Comparison of ENCODE assay signal across 19 cellular contexts in genomic region chr20:53322651-53323050, GRCh38.
A peak's percentile ranks its signal among the peaks of the same experiment; 100 is the strongest.
DNase-seq lines count a peak whose midpoint lies in the region; ATAC-seq and TF ChIP-seq lines count a peak whose summit lies in the region.
"Had no signal": no experiment of that assay in that cellular context is flagged by ENCODE, and none has a peak within 500 bp of the region (broad histone marks: within the 10 kb centered on the region; RNA-seq: fewer than 3 reads in every experiment).

No MANE protein-coding gene starts in this region.

- no peak for TF ChIP-seq CTCF in heart left ventricle (IDR thresholded peaks at IDR 0.05)

- no peak for TF ChIP-seq POLR2A in heart left ventricle (IDR thresholded peaks at IDR 0.05)

- CTCF ChIA-PET in CD4-positive, alpha-beta memory T cell (lab: Charles Lee; ENCODE audit: partially characterized antibody) = no interaction called here
- CTCF ChIA-PET in T-cell (lab: Charles Lee) = interaction anchor here in 1 of 2 donors (0.6 kb wide), 1 partner anchor 166 kb away, joined by 9 read pairs; no protein-coding TSS in a partner anchor
- CTCF ChIA-PET in naive thymus-derived CD4-positive, alpha-beta T cell (lab: Charles Lee) = no interaction called here

- ATAC-seq in T-cell (replicated peaks in 1 of 4) (peak in 3 of 4 experiments; percentile 53 to 72 (median 62)), HG03460 (IDR thresholded peaks at IDR 0.05; ENCODE audit: unreplicated experiment) (no peak), heart left ventricle (no peak), GM21360 (IDR thresholded peaks at IDR 0.05; ENCODE audit: unreplicated experiment) (no peak)
- no peak for ATAC-seq in activated T-cell treated with anti-CD3 and anti-CD28 coated beads, Interleukin-2, amount 50 U/mL, for 4 hours
- peak; percentile 71 for ATAC-seq in naive thymus-derived CD4-positive, alpha-beta T cell
- ATAC-seq: esophagus mucosa, GM12878 had no signal

- POLR2A ChIA-PET in CD4-positive, alpha-beta memory T cell (lab: Charles Lee; ENCODE audit: partially characterized antibody) = no interaction called here
- POLR2A ChIA-PET in T-cell (lab: Charles Lee) = no interaction called here
- POLR2A ChIA-PET in naive thymus-derived CD4-positive, alpha-beta T cell (lab: Charles Lee) = no interaction called here

- H3K4me3 Mint-ChIP-seq in CD4-positive, alpha-beta memory T cell = peak overlapping the region in 3 of 8 donors; percentile 23 to 64 (median 35)
- peak overlapping the region in 1 of 3 donors; percentile 62 for H3K4me3 Mint-ChIP-seq in T-cell
- H3K4me3 Mint-ChIP-seq in activated T-cell treated with anti-CD3 and anti-CD28 coated beads, Interleukin-2, amount 50 U/mL, for 4 hours = peak overlapping the region; percentile 39
- H3K4me3 Mint-ChIP-seq in naive thymus-derived CD4-positive, alpha-beta T cell = peak overlapping the region in 8 of 10 donors; percentile 32 to 75 (median 64)
- H3K4me3 Mint-ChIP-seq: activated B cell treated with CpG ODN at 0.5 μM for 24 hours, memory B cell, nephron had no signal

- peaks cover 7% of the 10 kb centered on the region for H3K4me1 ChIP-seq in CD4-positive, alpha-beta memory T cell (ENCODE audit: insufficient read depth, low read length)
- H3K4me1 ChIP-seq in naive thymus-derived CD4-positive, alpha-beta T cell (ENCODE audit: control insufficient read depth in 2 of 2, insufficient read depth in 2 of 2, low read length in 2 of 2) = peaks cover 0 to 11% of the 10 kb centered on the region in 2 donors
- no peaks in the 10 kb centered on the region for H3K4me1 ChIP-seq in heart left ventricle

- no peaks in the 10 kb centered on the region for H3K36me3 ChIP-seq in CD4-positive, alpha-beta memory T cell (ENCODE audit: insufficient read depth, low read length)
- H3K36me3 ChIP-seq in naive thymus-derived CD4-positive, alpha-beta T cell (ENCODE audit: control insufficient read depth in 2 of 3, insufficient read depth in 3 of 3, low read length in 3 of 3) = no peaks in the 10 kb centered on the region
- H3K36me3 ChIP-seq in heart left ventricle = no peaks in the 10 kb centered on the region
- H3K36me3 ChIP-seq: brain microvascular endothelial cell had no signal

- peaks cover 0 to 15% of the 10 kb centered on the region in 2 donors for H3K36me3 Mint-ChIP-seq in CD4-positive, alpha-beta memory T cell
- peaks cover 18% of the 10 kb centered on the region for H3K36me3 Mint-ChIP-seq in T-cell
- peaks cover 8% of the 10 kb centered on the region for H3K36me3 Mint-ChIP-seq in activated T-cell treated with anti-CD3 and anti-CD28 coated beads, Interleukin-2, amount 50 U/mL, for 4 hours (ENCODE audit: insufficient read depth)
- peaks cover 15 to 49% (median 20%) of the 10 kb centered on the region in 5 donors for H3K36me3 Mint-ChIP-seq in naive thymus-derived CD4-positive, alpha-beta T cell

- no peak overlapping the region for H3K4me3 ChIP-seq in CD4-positive, alpha-beta memory T cell (ENCODE audit: low read length in 2 of 2)
- no peak overlapping the region for H3K4me3 ChIP-seq in naive thymus-derived CD4-positive, alpha-beta T cell (ENCODE audit: low read length)
- no peak overlapping the region for H3K4me3 ChIP-seq in heart left ventricle
- H3K4me3 ChIP-seq: dorsolateral prefrontal cortex, GM12878 had no signal

- peaks cover 0 to 4% of the 10 kb centered on the region in 2 donors for H3K27me3 Mint-ChIP-seq in CD4-positive, alpha-beta memory T cell
- H3K27me3 Mint-ChIP-seq in T-cell = no peaks in the 10 kb centered on the region
- H3K27me3 Mint-ChIP-seq in activated T-cell treated with anti-CD3 and anti-CD28 coated beads, Interleukin-2, amount 50 U/mL, for 4 hours (ENCODE audit: low read depth) = peaks cover 3% of the 10 kb centered on the region
- peaks cover 0 to 3% (median 0%) of the 10 kb centered on the region in 5 donors for H3K27me3 Mint-ChIP-seq in naive thymus-derived CD4-positive, alpha-beta T cell

- 42 to 51% (median 48%) methylated on average over 3 of the region's 3 CpGs for WGBS in heart left ventricle, 4 donors

- H3K27me3 ChIP-seq in CD4-positive, alpha-beta memory T cell (ENCODE audit: insufficient read depth, low read length) = no peaks in the 10 kb centered on the region
- no peaks in the 10 kb centered on the region for H3K27me3 ChIP-seq in naive thymus-derived CD4-positive, alpha-beta T cell (ENCODE audit: control insufficient read depth in 2 of 2, insufficient read depth in 2 of 2, low read length in 2 of 2)
- no peaks in the 10 kb centered on the region for H3K27me3 ChIP-seq in heart left ventricle
- H3K27me3 ChIP-seq: brain microvascular endothelial cell had no signal

- H3K27ac ChIP-seq in CD4-positive, alpha-beta memory T cell (ENCODE audit: low read depth, low read length) = no peak overlapping the region
- H3K27ac ChIP-seq in naive thymus-derived CD4-positive, alpha-beta T cell (ENCODE audit: low read depth, low read length) = no peak overlapping the region
- no peak overlapping the region for H3K27ac ChIP-seq in heart left ventricle
- H3K27ac ChIP-seq: brain microvascular endothelial cell, dorsolateral prefrontal cortex had no signal

- DNase-seq in CD4-positive, alpha-beta memory T cell = peak in 4 of 5 donors; percentile 1 to 25 (median 6)
- DNase-seq in T-cell (peak in 16 of 34 experiments; percentile 1 to 26 (median 4)), KG1 (lab: John Stamatoyannopoulos, UW) (no peak), heart left ventricle (no peak)
- no peak for DNase-seq in activated T-cell treated with anti-CD3 and anti-CD28 coated beads, Interleukin-2, amount 50 U/mL, for 4 hours
- DNase-seq in naive thymus-derived CD4-positive, alpha-beta T cell = peak in 8 of 9 donors; percentile 7 to 47 (median 17)
- DNase-seq: activated B cell treated with CpG ODN at 0.5 μM for 24 hours, activated gamma-delta T cell, brain microvascular endothelial cell, dorsolateral prefrontal cortex, H7, NCI-H146, NCI-H226 had no signal

- intact Hi-C loops in CD4-positive, alpha-beta memory T cell (cut with micrococcal nuclease) = no loop called here
- intact Hi-C loops in naive thymus-derived CD4-positive, alpha-beta T cell (cut with micrococcal nuclease) = no loop called here
- intact Hi-C loops in heart left ventricle (cut with DNase I) = no loop called here

- H3K27ac Mint-ChIP-seq in CD4-positive, alpha-beta memory T cell = peak overlapping the region in 5 of 7 donors; percentile 36 to 89 (median 72)
- H3K27ac Mint-ChIP-seq in T-cell = peak overlapping the region; percentile 68 to 71
- peak overlapping the region in 8 of 9 donors; percentile 71 to 91 (median 84) for H3K27ac Mint-ChIP-seq in naive thymus-derived CD4-positive, alpha-beta T cell
- H3K27ac Mint-ChIP-seq: activated B cell treated with CpG ODN at 0.5 μM for 24 hours, memory B cell, nephron had no signal

- H3K9me3 Mint-ChIP-seq in CD4-positive, alpha-beta memory T cell = peaks cover 0 to 9% (median under 1%) of the 10 kb centered on the region in 8 donors
- peaks cover 3 to 8% (median 4%) of the 10 kb centered on the region in 3 donors for H3K9me3 Mint-ChIP-seq in T-cell
- peaks cover 3% of the 10 kb centered on the region for H3K9me3 Mint-ChIP-seq in activated T-cell treated with anti-CD3 and anti-CD28 coated beads, Interleukin-2, amount 50 U/mL, for 4 hours
- peaks cover 0 to 13% (median 8%) of the 10 kb centered on the region in 11 donors for H3K9me3 Mint-ChIP-seq in naive thymus-derived CD4-positive, alpha-beta T cell

- H3K9me3 ChIP-seq in CD4-positive, alpha-beta memory T cell (ENCODE audit: control insufficient read depth in 1 of 2, low read length in 2 of 2) = no peaks in the 10 kb centered on the region
- H3K9me3 ChIP-seq in naive thymus-derived CD4-positive, alpha-beta T cell (ENCODE audit: control insufficient read depth in 2 of 3, low read length in 3 of 3) = peaks cover 0 to 6% (median 0%) of the 10 kb centered on the region in 3 experiments
- H3K9me3 ChIP-seq in heart left ventricle = no peaks in the 10 kb centered on the region

- peaks cover 3 to 28% (median 13%) of the 10 kb centered on the region in 4 donors for H3K4me1 Mint-ChIP-seq in CD4-positive, alpha-beta memory T cell
- peaks cover 23 to 29% (median 24%) of the 10 kb centered on the region in 3 donors for H3K4me1 Mint-ChIP-seq in T-cell
- peaks cover 20% of the 10 kb centered on the region for H3K4me1 Mint-ChIP-seq in activated T-cell treated with anti-CD3 and anti-CD28 coated beads, Interleukin-2, amount 50 U/mL, for 4 hours (ENCODE audit: low read depth)
- H3K4me1 Mint-ChIP-seq in naive thymus-derived CD4-positive, alpha-beta T cell = peaks cover 11 to 62% (median 38%) of the 10 kb centered on the region in 7 donors
- H3K4me1 Mint-ChIP-seq: activated B cell treated with CpG ODN at 0.5 μM for 24 hours had no signal

Comparison
In these comparisons a context has a peak if more than half of its experiments do, and no peak if none do; other contexts are left out.
1. DNase-seq: peak in CD4-positive, alpha-beta memory T cell (4 of 5) and naive thymus-derived CD4-positive, alpha-beta T cell (8 of 9); none in activated T-cell treated with anti-CD3 and anti-CD28 coated beads, Interleukin-2, amount 50 U/mL, for 4 hours (single experiment), KG1 (single experiment) and heart left ventricle (0 of 5).
2. ATAC-seq: peak in T-cell (3 of 4) and naive thymus-derived CD4-positive, alpha-beta T cell (single experiment); none in activated T-cell treated with anti-CD3 and anti-CD28 coated beads, Interleukin-2, amount 50 U/mL, for 4 hours (0 of 2), HG03460 (single experiment), heart left ventricle (0 of 4) and GM21360 (single experiment).
3. Peak in every context shown above with its lines, with median percentiles within 50 percentile points of each other: H3K27ac Mint-ChIP-seq.